8 cellular contexts compared by ENCODE assay signal in genomic region chr17:50094753-50095616, GRCh38. TPM values are rescaled to one million over a fixed set of nuclear protein-coding genes. Genes with fewer than 3 reads are reported as not detected.
DNase-seq lines count a peak whose midpoint lies in the region; ATAC-seq, FAIRE-seq and TF ChIP-seq lines count a peak whose summit lies in the region.

Gene PDK2, plus strand, starts transcription at chr17:50095351. Its CDS starts 85 bp downstream, at chr17:50095436.

- no peaks in the 10 kb centered on the region for H3K27me3 ChIP-seq in esophagus muscularis mucosa

- intact Hi-C loops in esophagus muscularis mucosa (cut with DNase I) = loop anchor here (5.0 kb wide), 1 partner anchor 202 kb away; no protein-coding TSS in a partner anchor

- peak within 1 kb of the TSS; percentile 77 to 96 (median 86) for H3K4me3 ChIP-seq in esophagus muscularis mucosa

- peak in 1 of 3 experiments; percentile 31 for TF ChIP-seq CTCF in esophagus muscularis mucosa (IDR thresholded peaks at IDR 0.05)

- no peak for TF ChIP-seq EP300 in esophagus muscularis mucosa (IDR thresholded peaks at IDR 0.05)

- FAIRE-seq in RCC 7860 (lab: Jason Lieb, UNC) = peak; percentile 34

- WGBS in esophagus muscularis mucosa = 2% methylated on average over 52 of the region's 68 CpGs

- DNase-seq in DMS79 treated with DMSO at 0.1 percent for 48 hours (lab: John Stamatoyannopoulos, UW) (peak; percentile 84), RCC 7860 (ENCODE audit: low spot score) (peak; percentile 81), activated T-helper 1 cell treated with Interleukin-2 at 50 U/mL for 16 hours (ENCODE audit: low read depth) (peak; percentile 96), esophagus muscularis mucosa (ENCODE audit: extremely low spot score) (peak; percentile 99), myocyte (ENCODE audit: low read depth) (peak; percentile 96)
- peak; percentile 90 to 96 for DNase-seq in stimulated activated CD8-positive, alpha-beta memory T cell treated with anti-CD3 and anti-CD28 coated beads, Interleukin-7, amount 100 ng/mL, for 4 hours (ENCODE audit: low read depth in 2 of 2)

- TF ChIP-seq POLR2A in esophagus muscularis mucosa (IDR thresholded peaks at IDR 0.05; ENCODE audit: low read depth) = peak; percentile 63

- H3K36me3 ChIP-seq in KOPT-K1 (ENCODE audit: insufficient read depth, low read length) = no peaks in the 10 kb centered on the region
- H3K36me3 ChIP-seq in esophagus muscularis mucosa = peaks cover 17 to 34% (median 34%) of the 10 kb centered on the region in 4 donors

- no peaks in the 10 kb centered on the region for H3K9me3 ChIP-seq in KOPT-K1 (ENCODE audit: insufficient read depth, low read length, poor library complexity, severe bottlenecking)
- no peaks in the 10 kb centered on the region for H3K9me3 ChIP-seq in esophagus muscularis mucosa

- peak; percentile 73 for ATAC-seq in GM21825 (IDR thresholded peaks at IDR 0.05; ENCODE audit: unreplicated experiment)

- peaks cover 37 to 56% (median 54%) of the 10 kb centered on the region in 4 donors for H3K4me1 ChIP-seq in esophagus muscularis mucosa

- H3K27ac ChIP-seq in KOPT-K1 (ENCODE audit: low read depth, low read length, poor library complexity, severe bottlenecking) (peak within 1 kb of the TSS; percentile 26), esophagus muscularis mucosa (replicated peaks in 1 of 4) (peak within 1 kb of the TSS; percentile 88 to 93 (median 90))

RNA-seq across cellular contexts. Expression of gene PDK2, which starts in this region (rescaled TPM):
- 100 to 1,000 TPM in 1 of 4 donors, 10 to 100 TPM in 3; 31.6 to 118 (median 61.4) TPM for total RNA-seq in esophagus muscularis mucosa
- 54.4 and 61.1 TPM in 2 replicates for total RNA-seq in myocyte
- polyA plus RNA-seq in myocyte (2012) = 117 TPM

Comparison
In these comparisons a context has a peak if more than half of its experiments do, and no peak if none do; other contexts are left out.
1. Peak in every context shown above with its lines: DNase-seq, ATAC-seq, H3K4me3 ChIP-seq and H3K27ac ChIP-seq.